In the genomic region with DNA sequence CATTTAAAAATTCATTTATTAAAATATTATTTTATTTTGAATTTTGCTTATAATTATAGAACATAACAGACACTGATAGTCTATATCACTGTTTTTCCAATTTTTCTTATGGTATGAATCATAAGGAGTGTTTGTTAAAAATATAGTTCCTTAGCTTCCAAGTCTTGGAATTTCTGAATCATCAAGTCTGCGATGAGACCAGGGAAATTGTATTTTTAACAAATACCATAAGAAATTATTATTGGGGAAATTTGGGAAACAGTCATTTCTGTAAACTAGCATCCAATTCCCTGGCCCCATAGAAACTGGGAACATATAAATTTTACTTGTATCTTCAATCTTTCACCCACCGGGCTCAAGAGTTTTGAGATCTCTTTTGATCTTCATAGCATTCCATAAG, we compare ENCODE assay signal across 2 cellular contexts.
TF ChIP-seq lines count a peak whose summit lies in the region.

No MANE protein-coding gene starts in this region.

TF ChIP-seq in SK-N-SH, 30 proteins besides CTCF, POLR2A, EP300 and RAD21 (continued from another document):
- TF ChIP-seq, protein P1, sequence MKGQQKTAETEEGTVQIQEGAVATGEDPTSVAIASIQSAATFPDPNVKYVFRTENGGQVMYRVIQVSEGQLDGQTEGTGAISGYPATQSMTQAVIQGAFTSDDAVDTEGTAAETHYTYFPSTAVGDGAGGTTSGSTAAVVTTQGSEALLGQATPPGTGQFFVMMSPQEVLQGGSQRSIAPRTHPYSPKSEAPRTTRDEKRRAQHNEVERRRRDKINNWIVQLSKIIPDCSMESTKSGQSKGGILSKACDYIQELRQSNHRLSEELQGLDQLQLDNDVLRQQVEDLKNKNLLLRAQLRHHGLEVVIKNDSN (IDR thresholded peaks at IDR 0.05; ENCODE audit: borderline replicate concordance, low read depth), result no peak
- TF ChIP-seq RCOR1 (IDR thresholded peaks at IDR 0.05; ENCODE audit: low read length) (no peak), FOXJ3 (CRISPR knock-in tag; IDR thresholded peaks at IDR 0.05) (no peak), JUND (IDR thresholded peaks at IDR 0.05) (0 out of 2 replicates have a peak, but pooled peaks have one; percentile 8), TEAD4 (IDR thresholded peaks at IDR 0.05; ENCODE audit: borderline replicate concordance, insufficient read depth) (no peak), FOSL2 (IDR thresholded peaks at IDR 0.05; ENCODE audit: borderline replicate concordance, low read depth) (peak; percentile 49; the same call in 1 of the 2 replicates), EZH2phosphoT487 (IDR thresholded peaks at IDR 0.05; ENCODE audit: borderline replicate concordance, low read depth) (no peak)
- TF ChIP-seq, protein P2, sequence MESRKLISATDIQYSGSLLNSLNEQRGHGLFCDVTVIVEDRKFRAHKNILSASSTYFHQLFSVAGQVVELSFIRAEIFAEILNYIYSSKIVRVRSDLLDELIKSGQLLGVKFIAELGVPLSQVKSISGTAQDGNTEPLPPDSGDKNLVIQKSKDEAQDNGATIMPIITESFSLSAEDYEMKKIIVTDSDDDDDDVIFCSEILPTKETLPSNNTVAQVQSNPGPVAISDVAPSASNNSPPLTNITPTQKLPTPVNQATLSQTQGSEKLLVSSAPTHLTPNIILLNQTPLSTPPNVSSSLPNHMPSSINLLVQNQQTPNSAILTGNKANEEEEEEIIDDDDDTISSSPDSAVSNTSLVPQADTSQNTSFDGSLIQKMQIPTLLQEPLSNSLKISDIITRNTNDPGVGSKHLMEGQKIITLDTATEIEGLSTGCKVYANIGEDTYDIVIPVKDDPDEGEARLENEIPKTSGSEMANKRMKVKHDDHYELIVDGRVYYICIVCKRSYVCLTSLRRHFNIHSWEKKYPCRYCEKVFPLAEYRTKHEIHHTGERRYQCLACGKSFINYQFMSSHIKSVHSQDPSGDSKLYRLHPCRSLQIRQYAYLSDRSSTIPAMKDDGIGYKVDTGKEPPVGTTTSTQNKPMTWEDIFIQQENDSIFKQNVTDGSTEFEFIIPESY (IDR thresholded peaks at IDR 0.05; ENCODE audit: borderline replicate concordance, low read depth), result no peak
- TF ChIP-seq, protein P3, sequence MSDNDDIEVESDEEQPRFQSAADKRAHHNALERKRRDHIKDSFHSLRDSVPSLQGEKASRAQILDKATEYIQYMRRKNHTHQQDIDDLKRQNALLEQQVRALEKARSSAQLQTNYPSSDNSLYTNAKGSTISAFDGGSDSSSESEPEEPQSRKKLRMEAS (IDR thresholded peaks at IDR 0.05; ENCODE audit: low read depth), result no peak
TF ChIP-seq in SK-N-SH: peak in this region for 2.

TF ChIP-seq in SK-N-SH treated with all-trans-retinoic acid at 6 μM for 48 hours, 23 proteins besides CTCF, POLR2A, EP300 and RAD21 (continued from another document):
- TF ChIP-seq, protein P4, sequence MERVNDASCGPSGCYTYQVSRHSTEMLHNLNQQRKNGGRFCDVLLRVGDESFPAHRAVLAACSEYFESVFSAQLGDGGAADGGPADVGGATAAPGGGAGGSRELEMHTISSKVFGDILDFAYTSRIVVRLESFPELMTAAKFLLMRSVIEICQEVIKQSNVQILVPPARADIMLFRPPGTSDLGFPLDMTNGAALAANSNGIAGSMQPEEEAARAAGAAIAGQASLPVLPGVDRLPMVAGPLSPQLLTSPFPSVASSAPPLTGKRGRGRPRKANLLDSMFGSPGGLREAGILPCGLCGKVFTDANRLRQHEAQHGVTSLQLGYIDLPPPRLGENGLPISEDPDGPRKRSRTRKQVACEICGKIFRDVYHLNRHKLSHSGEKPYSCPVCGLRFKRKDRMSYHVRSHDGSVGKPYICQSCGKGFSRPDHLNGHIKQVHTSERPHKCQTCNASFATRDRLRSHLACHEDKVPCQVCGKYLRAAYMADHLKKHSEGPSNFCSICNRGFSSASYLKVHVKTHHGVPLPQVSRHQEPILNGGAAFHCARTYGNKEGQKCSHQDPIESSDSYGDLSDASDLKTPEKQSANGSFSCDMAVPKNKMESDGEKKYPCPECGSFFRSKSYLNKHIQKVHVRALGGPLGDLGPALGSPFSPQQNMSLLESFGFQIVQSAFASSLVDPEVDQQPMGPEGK (CRISPR knock-in tag; IDR thresholded peaks at IDR 0.05; ENCODE audit: borderline replicate concordance), result no peak
- TF ChIP-seq ZNF565 (CRISPR knock-in tag; conservative IDR thresholded peaks at IDR 0.05; ENCODE audit: low read depth) (no peak), ZNF8 (CRISPR knock-in tag; IDR thresholded peaks at IDR 0.05) (no peak), OSR1 (CRISPR knock-in tag; IDR thresholded peaks at IDR 0.05) (no peak), ARNTL (CRISPR knock-in tag; IDR thresholded peaks at IDR 0.05; ENCODE audit: borderline replicate concordance, low read depth) (no peak), RARB (CRISPR knock-in tag; IDR thresholded peaks at IDR 0.05) (no peak), TCF4 (CRISPR knock-in tag; IDR thresholded peaks at IDR 0.05; ENCODE audit: borderline replicate concordance) (no peak)
- TF ChIP-seq, protein P5, sequence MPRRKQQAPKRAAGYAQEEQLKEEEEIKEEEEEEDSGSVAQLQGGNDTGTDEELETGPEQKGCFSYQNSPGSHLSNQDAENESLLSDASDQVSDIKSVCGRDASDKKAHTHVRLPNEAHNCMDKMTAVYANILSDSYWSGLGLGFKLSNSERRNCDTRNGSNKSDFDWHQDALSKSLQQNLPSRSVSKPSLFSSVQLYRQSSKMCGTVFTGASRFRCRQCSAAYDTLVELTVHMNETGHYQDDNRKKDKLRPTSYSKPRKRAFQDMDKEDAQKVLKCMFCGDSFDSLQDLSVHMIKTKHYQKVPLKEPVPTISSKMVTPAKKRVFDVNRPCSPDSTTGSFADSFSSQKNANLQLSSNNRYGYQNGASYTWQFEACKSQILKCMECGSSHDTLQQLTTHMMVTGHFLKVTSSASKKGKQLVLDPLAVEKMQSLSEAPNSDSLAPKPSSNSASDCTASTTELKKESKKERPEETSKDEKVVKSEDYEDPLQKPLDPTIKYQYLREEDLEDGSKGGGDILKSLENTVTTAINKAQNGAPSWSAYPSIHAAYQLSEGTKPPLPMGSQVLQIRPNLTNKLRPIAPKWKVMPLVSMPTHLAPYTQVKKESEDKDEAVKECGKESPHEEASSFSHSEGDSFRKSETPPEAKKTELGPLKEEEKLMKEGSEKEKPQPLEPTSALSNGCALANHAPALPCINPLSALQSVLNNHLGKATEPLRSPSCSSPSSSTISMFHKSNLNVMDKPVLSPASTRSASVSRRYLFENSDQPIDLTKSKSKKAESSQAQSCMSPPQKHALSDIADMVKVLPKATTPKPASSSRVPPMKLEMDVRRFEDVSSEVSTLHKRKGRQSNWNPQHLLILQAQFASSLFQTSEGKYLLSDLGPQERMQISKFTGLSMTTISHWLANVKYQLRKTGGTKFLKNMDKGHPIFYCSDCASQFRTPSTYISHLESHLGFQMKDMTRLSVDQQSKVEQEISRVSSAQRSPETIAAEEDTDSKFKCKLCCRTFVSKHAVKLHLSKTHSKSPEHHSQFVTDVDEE (CRISPR knock-in tag; IDR thresholded peaks at IDR 0.05), result no peak
TF ChIP-seq in SK-N-SH treated with all-trans-retinoic acid at 6 μM for 48 hours: peak in this region for 0.
